8 cellular contexts compared by ENCODE assay signal in the genomic region with DNA sequence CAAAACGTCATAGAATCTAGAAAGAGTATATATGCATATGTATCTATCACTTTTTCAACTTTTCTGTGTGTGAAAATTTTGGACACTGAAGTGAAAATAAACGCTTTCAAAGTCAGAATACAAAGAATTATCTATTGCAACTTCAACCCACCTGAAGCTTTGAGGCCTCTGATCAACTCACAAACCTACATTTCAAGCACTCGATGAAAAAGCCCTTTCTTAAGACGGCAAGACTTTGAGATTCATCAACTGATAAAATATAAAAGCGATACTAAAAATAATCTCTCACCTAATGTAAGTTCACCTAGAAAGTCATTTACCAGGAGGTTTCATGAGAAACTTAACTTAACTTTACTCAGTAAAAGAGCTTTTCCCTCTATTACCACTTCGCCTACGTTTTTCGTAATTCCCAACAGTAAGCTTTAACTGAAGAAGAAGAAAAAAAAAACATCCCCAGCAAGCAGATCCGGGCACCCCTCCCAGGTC. TPM values are rescaled to one million over a fixed set of nuclear protein-coding genes. Genes with fewer than 3 reads are reported as not detected.
DNase-seq lines count a peak whose midpoint lies in the region; ATAC-seq, FAIRE-seq and TF ChIP-seq lines count a peak whose summit lies in the region.

No MANE protein-coding gene starts in this region.

- peak overlapping the region; percentile 84 to 99 (median 97) for H3K4me3 ChIP-seq in BLaER1 treated with 17β-estradiol and CSF1 and Interleukin-3, amounts not matched to agents 10 nM and 100 nM
- H3K4me3 ChIP-seq in bronchial epithelial cell (ENCODE audit: low read depth, low read length): peak overlapping the region; percentile 69
- H3K4me3 ChIP-seq in mesodermal cell (ENCODE audit: extremely low read depth, insufficient read depth, low read length, poor library complexity, severe bottlenecking): peak overlapping the region; percentile 95

- peaks cover 26 to 63% (median 37%) of the 10 kb centered on the region in 10 experiments for H3K4me1 ChIP-seq in BLaER1 treated with 17β-estradiol and CSF1 and Interleukin-3, amounts not matched to agents 10 nM and 100 nM
- peaks cover 12% of the 10 kb centered on the region for H3K4me1 ChIP-seq in mesodermal cell (ENCODE audit: control insufficient read depth, insufficient read depth, low read length, poor library complexity, severe bottlenecking)

- H3K36me3 ChIP-seq in BLaER1 treated with 17β-estradiol and CSF1 and Interleukin-3, amounts not matched to agents 10 nM and 100 nM: peaks cover 38 to 43% (median 39%) of the 10 kb centered on the region in 11 experiments
- H3K36me3 ChIP-seq in bronchial epithelial cell (ENCODE audit: control insufficient read depth, insufficient read depth, low read length): peaks cover 5% of the 10 kb centered on the region
- H3K36me3 ChIP-seq in mesodermal cell (ENCODE audit: control insufficient read depth, insufficient read depth, low read length): peaks cover 38% of the 10 kb centered on the region

- peaks cover 45 to 58% (median 53%) of the 10 kb centered on the region in 11 experiments for H4K20me1 ChIP-seq in BLaER1 treated with 17β-estradiol and CSF1 and Interleukin-3, amounts not matched to agents 10 nM and 100 nM

- ATAC-seq in HG02588 (IDR thresholded peaks at IDR 0.05; ENCODE audit: unreplicated experiment) (no peak), GM18870 (IDR thresholded peaks at IDR 0.05; ENCODE audit: unreplicated experiment) (no peak), GM18517 (IDR thresholded peaks at IDR 0.05; ENCODE audit: unreplicated experiment) (no peak)

- H3K4me2 ChIP-seq in BLaER1 treated with 17β-estradiol and CSF1 and Interleukin-3, amounts not matched to agents 10 nM and 100 nM: peak overlapping the region; percentile 67 to 91 (median 81)

- H3K27ac Mint-ChIP-seq in IgD-negative memory B cell: peak overlapping the region; percentile 94 to 99 (median 96)

- no peaks in the 10 kb centered on the region for H3K9me3 Mint-ChIP-seq in IgD-negative memory B cell

- 0% methylated on average over 4 to 8 of the region's 9 CpGs for WGBS in mesodermal cell (ENCODE audit: insufficient coverage in 2 of 2), 2 experiments

- 0 out of 22 replicates have a peak, but pooled peaks cover 0 to 5% (median 0%) of the 10 kb centered on the region in 11 experiments for H3K9me3 ChIP-seq in BLaER1 treated with 17β-estradiol and CSF1 and Interleukin-3, amounts not matched to agents 10 nM and 100 nM (replicated peaks in 1 of 11)
- H3K9me3 ChIP-seq in mesodermal cell (ENCODE audit: control insufficient read depth, low read length): no peaks in the 10 kb centered on the region

- peak overlapping the region; percentile 95 to 100 (median 100) for H3K9ac ChIP-seq in BLaER1 treated with 17β-estradiol and CSF1 and Interleukin-3, amounts not matched to agents 10 nM and 100 nM

- FAIRE-seq in bronchial epithelial cell (lab: Jason Lieb, UNC): no peak

- H3K4me3 Mint-ChIP-seq in IgD-negative memory B cell: peak overlapping the region; percentile 92 to 100 (median 98)

- no peak for TF ChIP-seq CTCF in bronchial epithelial cell (IDR thresholded peaks at IDR 0.05; ENCODE audit: insufficient read depth, low read length, severe bottlenecking)

- DNase-seq in bronchial epithelial cell (ENCODE audit: low read depth) (peak; percentile 35), epidermal melanocyte (ENCODE audit: insufficient read length, low spot score) (no peak)

- peak overlapping the region; percentile 98 to 100 (median 99) for H3K27ac ChIP-seq in BLaER1 treated with 17β-estradiol and CSF1 and Interleukin-3, amounts not matched to agents 10 nM and 100 nM
- peak overlapping the region; percentile 99 for H3K27ac ChIP-seq in mesodermal cell (ENCODE audit: low read depth, low read length, severe bottlenecking)

- H3K27me3 Mint-ChIP-seq in IgD-negative memory B cell: no peaks in the 10 kb centered on the region

- peaks cover under 1% of the 10 kb centered on the region for H3K36me3 Mint-ChIP-seq in IgD-negative memory B cell

- H3K27me3 ChIP-seq in BLaER1 treated with 17β-estradiol and CSF1 and Interleukin-3, amounts not matched to agents 10 nM and 100 nM: no peaks in the 10 kb centered on the region
- H3K27me3 ChIP-seq in bronchial epithelial cell (ENCODE audit: control insufficient read depth, insufficient read depth, low read length): no peaks in the 10 kb centered on the region

- peaks cover 24 to 55% (median 33%) of the 10 kb centered on the region in 3 donors for H3K4me1 Mint-ChIP-seq in IgD-negative memory B cell

RNA-seq across cellular contexts. Expression of a gene that starts 1.2 kb away (rescaled TPM):
- polyA plus RNA-seq in IgD-negative memory B cell: 99.2 TPM
- 68.4 and 83.7 TPM in 2 replicates for total RNA-seq in bronchial epithelial cell
- 92.7 TPM for polyA plus RNA-seq in mesodermal cell (2013, experiment 1 of 2)
- 93.2 TPM for polyA plus RNA-seq in mesodermal cell (2013, experiment 2 of 2)
